In genomic region chr6:26020291-26020982, GRCh38 we compare ENCODE assay signal across 8 cellular contexts. TPM values are rescaled to one million over a fixed set of nuclear protein-coding genes. Genes with fewer than 3 reads are reported as not detected.
DNase-seq lines count a peak whose midpoint lies in the region; ATAC-seq, FAIRE-seq and TF ChIP-seq lines count a peak whose summit lies in the region.

No MANE protein-coding gene starts in this region.

- 98% methylated on average over 46 of the region's 46 CpGs for WGBS in HepG2 (ENCODE audit: low lambda C conversion rate)

- H3K4me3 ChIP-seq in HepG2 (replicated peaks in 1 of 3; ENCODE audit: insufficient read depth in 1 of 3, low read depth in 2 of 3, low read length in 3 of 3) = peak overlapping the region; percentile 53 to 76 (median 60); a peak in 4 of 6 replicates

- H3K27ac ChIP-seq in HepG2 (ENCODE audit: extremely low read length, insufficient read depth, low read length) = peak overlapping the region; percentile 81

- H3K4me1 ChIP-seq in HepG2 (ENCODE audit: insufficient read depth, low read length) = peaks cover 42% of the 10 kb centered on the region

- no peaks in the 10 kb centered on the region for H3K36me3 ChIP-seq in HepG2 (replicated peaks in 1 of 2; ENCODE audit: control insufficient read depth in 1 of 2, insufficient read depth in 2 of 2, low read length in 2 of 2)

- peak overlapping the region; percentile 99 for H3K4me2 ChIP-seq in HepG2 (ENCODE audit: low read depth, low read length)

- peak overlapping the region; percentile 69 for H3K9ac ChIP-seq in HepG2 (ENCODE audit: insufficient read depth, low read depth, low read length)

- POLR2A ChIA-PET in HepG2 (lab: Yijun Ruan, JAX) = interaction anchor here (0.5 to 4.6 kb wide), 11 partner anchors 11 to 1790 kb away, joined by 3 to 44 read pairs (median 4); a partner anchor contains a TSS

- no peak for TF ChIP-seq POLR2A in HepG2 (IDR thresholded peaks at IDR 0.05; ENCODE audit: insufficient read depth in 1 of 2, low read depth in 2 of 2, low read length in 2 of 2)

- no peak for TF ChIP-seq CTCF in HepG2 (CRISPR knock-in tag; IDR thresholded peaks at IDR 0.05)

- no peaks in the 10 kb centered on the region for H3K79me2 ChIP-seq in HepG2 (ENCODE audit: insufficient read depth, low read length)

- no peaks in the 10 kb centered on the region for H3K9me3 ChIP-seq in HepG2 (ENCODE audit: low read length)

- H2AFZ ChIP-seq in HepG2 (ENCODE audit: low read length) = no peak overlapping the region

- no peak for TF ChIP-seq RAD21 in HepG2 (CRISPR knock-in tag; IDR thresholded peaks at IDR 0.05)

- no peaks in the 10 kb centered on the region; a peak in 1 of 5 replicates for H3K27me3 ChIP-seq in HepG2 (ENCODE audit: control insufficient read depth in 1 of 2, insufficient read depth in 2 of 2, low read length in 2 of 2)

- CTCF ChIA-PET in HepG2 (lab: Yijun Ruan, JAX; ENCODE audit: low intra/inter-chr PET ratio, low total read pairs) = no interaction called here

- no peaks in the 10 kb centered on the region for H4K20me1 ChIP-seq in HepG2 (ENCODE audit: insufficient read depth, low read length)

- intact Hi-C loops in HepG2 (cut with micrococcal nuclease; ENCODE audit: unreplicated experiment) = loop anchor here (10.0 kb wide), 1 partner anchor 514 kb away; the partner anchor contains the start of gene HMGN4

- no peak for TF ChIP-seq EP300 in HepG2 (IDR thresholded peaks at IDR 0.05; ENCODE audit: low read depth in 2 of 2, low read length in 2 of 2)
- TF ChIP-seq EP300 in HepG2 (CRISPR knock-in tag; IDR thresholded peaks at IDR 0.05; ENCODE audit: borderline replicate concordance) = no peak

- peak; percentile 90 for DNase-seq in Ammon's horn (ENCODE audit: low spot score)
- peak; percentile 88 for DNase-seq in NCI-H460 (ENCODE audit: extremely low read depth, low read depth)
- DNase-seq in activated CD4-positive, alpha-beta T cell treated with anti-CD3 and anti-CD28 coated beads, Interleukin-2, amount 50 U/mL, for 24 hours (ENCODE audit: low read depth in 1 of 2, low spot score in 1 of 2) = peak; percentile 44 to 71
- DNase-seq in dermis microvascular lymphatic vessel endothelial cell (ENCODE audit: low read depth in 2 of 2) = peak; percentile 94
- DNase-seq in HepG2 (ENCODE audit: low spot score) = no peak
- DNase-seq in stimulated activated CD4-positive, alpha-beta T cell treated with anti-CD3 and anti-CD28 coated beads, Interleukin-4, amount 100 ng/mL, for 48 hours (ENCODE audit: low read depth in 2 of 2) = peak; percentile 55 to 56

- BruUV-seq in HepG2 (replicated peaks; lab: Mats Ljungman, UMichigan) = no TSS peak

- ATAC-seq in GM19035 (IDR thresholded peaks at IDR 0.05; ENCODE audit: unreplicated experiment) (peak; percentile 52), HG03354 (IDR thresholded peaks at IDR 0.05; ENCODE audit: poor library complexity, severe bottlenecking, unreplicated experiment) (peak; percentile 58), HepG2 (no peak)

- FAIRE-seq in HepG2 (lab: Jason Lieb, UNC) = no peak

- in situ Hi-C loops in HepG2 (cut with HindIII; ENCODE audit: extremely low pct_ligation_motif_present, low pct_unique_long_range_greater_than_20kb) = no loop called here

TF ChIP-seq in HepG2, 621 proteins besides CTCF, POLR2A, EP300 and RAD21 (continues in another document):
- TF ChIP-seq ZNF441 (CRISPR knock-in tag; IDR thresholded peaks at IDR 0.05; ENCODE audit: borderline replicate concordance) = no peak
- TF ChIP-seq ZNF724P (CRISPR knock-in tag; IDR thresholded peaks at IDR 0.05; ENCODE audit: borderline replicate concordance) = no peak
- TF ChIP-seq ZNF446 (CRISPR knock-in tag; IDR thresholded peaks at IDR 0.05) = 0 out of 2 replicates have a peak, but pooled peaks have one; percentile 5
- TF ChIP-seq ZBTB38 (CRISPR knock-in tag; IDR thresholded peaks at IDR 0.05) = peak; percentile 93
- TF ChIP-seq CHD4 (IDR thresholded peaks at IDR 0.05; ENCODE audit: borderline replicate concordance, low read length) = no peak
- no peak for TF ChIP-seq GMEB1 (CRISPR knock-in tag; IDR thresholded peaks at IDR 0.05; ENCODE audit: borderline replicate concordance)
- no peak for TF ChIP-seq SYNCRIP (IDR thresholded peaks at IDR 0.05; ENCODE audit: insufficient read depth, low read depth, low read length)
- TF ChIP-seq NFE2L1 (CRISPR knock-in tag; IDR thresholded peaks at IDR 0.05; ENCODE audit: borderline replicate concordance) = no peak
- TF ChIP-seq RBFOX2 (IDR thresholded peaks at IDR 0.05; ENCODE audit: low read depth, low read length) = 0 out of 2 replicates have a peak, but pooled peaks have one; percentile 21
- TF ChIP-seq ZBTB33 (CRISPR knock-in tag; IDR thresholded peaks at IDR 0.05) = peak; percentile 54; the same call in 1 of the 2 replicates
- TF ChIP-seq POGZ (CRISPR knock-in tag; IDR thresholded peaks at IDR 0.05) = peak; percentile 24; the same call in 1 of the 2 replicates
- no peak for TF ChIP-seq GPN1 (CRISPR knock-in tag; IDR thresholded peaks at IDR 0.05; ENCODE audit: borderline replicate concordance)
- TF ChIP-seq NFATC3 (CRISPR knock-in tag; IDR thresholded peaks at IDR 0.05) = no peak
- no peak for TF ChIP-seq MATR3 (CRISPR knock-in tag; IDR thresholded peaks at IDR 0.05)
- TF ChIP-seq PAWR (CRISPR knock-in tag; IDR thresholded peaks at IDR 0.05; ENCODE audit: borderline replicate concordance) = no peak
- no peak for TF ChIP-seq ZNF292 (CRISPR knock-in tag; IDR thresholded peaks at IDR 0.05; ENCODE audit: borderline replicate concordance, low read depth)
- TF ChIP-seq FOXJ3 (CRISPR knock-in tag; IDR thresholded peaks at IDR 0.05; ENCODE audit: borderline replicate concordance) = 0 out of 2 replicates have a peak, but pooled peaks have one; percentile 27

RNA-seq across cellular contexts. Expression of gene TRIM38, which starts 57.8 kb away (rescaled TPM):
- 5.7 and 7.2 TPM in 2 replicates for total RNA-seq in NCI-H460 (2014; rRNA removed; shearing (Covaris generic))
- polyA plus RNA-seq in NCI-H460 (2014; cell fraction: nucleus; rRNA removed) = 3.6 and 4.7 TPM in 2 replicates
- total RNA-seq in dermis microvascular lymphatic vessel endothelial cell (4.7 and 6.3 TPM in 2 replicates), HepG2 (2016; rRNA removed; fragmentation: Illumina TruSeq; extraction: Trizol) (2.5 and 3.6 TPM in 2 replicates)
- total RNA-seq in HepG2 (2016; cell fraction: cytosol; rRNA removed; fragmentation: Illumina TruSeq; extraction: Trizol; ENCODE audit: low read depth) = 0.40 and 0.44 TPM in 2 replicates
- total RNA-seq in HepG2 (2016; cell fraction: insoluble cytoplasmic fraction; rRNA removed; fragmentation: Illumina TruSeq; extraction: Trizol) = 2.6 and 3.4 TPM in 2 replicates
- total RNA-seq in HepG2 (2016; cell fraction: membrane; rRNA removed; fragmentation: Illumina TruSeq; extraction: Trizol) = 1.1 TPM in 2 replicates
- 3.4 TPM in 2 replicates for total RNA-seq in HepG2 (2016; cell fraction: nucleus; rRNA removed; fragmentation: Illumina TruSeq; extraction: Trizol)
- 3.1 and 3.7 TPM in 2 replicates for polyA plus RNA-seq in HepG2 (2011; rRNA removed)
- polyA plus RNA-seq in HepG2 (2011; cell fraction: cytosol; rRNA removed) = 1.1 and 1.8 TPM in 2 replicates
- polyA plus RNA-seq in HepG2 (2011; cell fraction: nucleus; rRNA removed) = 4.0 and 5.6 TPM in 2 replicates
- polyA plus RNA-seq in HepG2 (2012) = 2.3 and 2.9 TPM in 2 replicates
- 0.16 and 0.17 TPM in 2 replicates for polyA plus RNA-seq in HepG2 (2016; cell fraction: cytosol; fragmentation: Illumina TruSeq; extraction: Trizol; ENCODE audit: low read depth)
- 2.1 and 2.5 TPM in 2 replicates for polyA plus RNA-seq in HepG2 (2016; cell fraction: insoluble cytoplasmic fraction; fragmentation: Illumina TruSeq; extraction: Trizol; ENCODE audit: low read depth)
- polyA plus RNA-seq in HepG2 (2016; cell fraction: membrane; fragmentation: Illumina TruSeq; extraction: Trizol; ENCODE audit: low read depth) = 0.42 and 0.45 TPM in 2 replicates
- polyA plus RNA-seq in HepG2 (2016; cell fraction: nucleus; fragmentation: Illumina TruSeq; extraction: Trizol; ENCODE audit: insufficient read depth, low read depth) = 4.1 and 4.8 TPM in 2 replicates
- 2.6 and 4.4 TPM in 2 replicates for polyA minus RNA-seq in HepG2 (2011; rRNA and poly(A)+ RNA removed; ENCODE audit: low replicate concordance)
- 1.8 and 2.8 TPM in 2 replicates for polyA minus RNA-seq in HepG2 (2011; cell fraction: cytosol; rRNA and poly(A)+ RNA removed)
- polyA minus RNA-seq in HepG2 (2011; cell fraction: nucleus; rRNA and poly(A)+ RNA removed) = 8.8 and 11.1 TPM in 2 replicates
